Comparison of ENCODE assay signal across 21 cellular contexts in genomic region chr12:107361970-107362369, GRCh38.
"Had no signal": no experiment of that assay in that cellular context is flagged by ENCODE, and none has a peak within 500 bp of the region (broad histone marks: within the 10 kb centered on the region; RNA-seq: fewer than 3 reads in every experiment).

No MANE protein-coding gene starts in this region.

- H3K36me3 ChIP-seq: esophagus muscularis mucosa, gastrocnemius medialis, heart right ventricle, right lobe of liver, stomach, thoracic aorta, transverse colon had no signal

- H3K4me1 ChIP-seq: esophagus muscularis mucosa, gastrocnemius medialis, heart right ventricle, psoas muscle, right lobe of liver, stomach, transverse colon had no signal

- H3K27me3 ChIP-seq: gastrocnemius medialis, right lobe of liver, stomach, transverse colon had no signal

- H3K9ac ChIP-seq: parathyroid adenoma had no signal

- H3K27ac ChIP-seq: epithelial cell of prostate, esophagus muscularis mucosa, gastrocnemius medialis, heart right ventricle, parathyroid adenoma, psoas muscle, right lobe of liver, stomach, thoracic aorta, transverse colon had no signal

- H3K4me1 Mint-ChIP-seq: mesothelial cell of epicardium; natural killer cell; stimulated activated memory B cell treated with anti-CD40 and anti-IgM and Interleukin-4, amounts not matched to agents 10 μg/mL and 1 μg/mL and 100 μg/mL, for 72 hours had no signal

- DNase-seq: effector memory CD4-positive, alpha-beta T cell; gastrocnemius medialis; heart right ventricle; hypothalamus; islet precursor cell; mammary epithelial cell; natural killer cell; psoas muscle; right lobe of liver; stimulated activated CD4-positive, alpha-beta T cell treated with anti-CD3 and anti-CD28 coated beads, Interleukin-4, amount 100 ng/mL, for 1 hour; stimulated activated CD8-positive, alpha-beta memory T cell treated with anti-CD3 and anti-CD28 coated beads, Interleukin-4, amount 100 ng/mL, for 48 hours; stomach; substantia nigra; transverse colon had no signal

- H3K4me3 Mint-ChIP-seq: mesothelial cell of epicardium; natural killer cell; stimulated activated memory B cell treated with anti-CD40 and anti-IgM and Interleukin-4, amounts not matched to agents 10 μg/mL and 1 μg/mL and 100 μg/mL, for 72 hours had no signal

- H3K36me3 Mint-ChIP-seq: mesothelial cell of epicardium; natural killer cell; stimulated activated memory B cell treated with anti-CD40 and anti-IgM and Interleukin-4, amounts not matched to agents 10 μg/mL and 1 μg/mL and 100 μg/mL, for 72 hours had no signal

- H3K27ac Mint-ChIP-seq: mesothelial cell of epicardium; natural killer cell; stimulated activated memory B cell treated with anti-CD40 and anti-IgM and Interleukin-4, amounts not matched to agents 10 μg/mL and 1 μg/mL and 100 μg/mL, for 72 hours had no signal

- ATAC-seq: gastrocnemius medialis; heart right ventricle; left lobe of liver; natural killer cell; psoas muscle; right lobe of liver; stimulated activated memory B cell treated with anti-CD40 and anti-IgM and Interleukin-4, amounts not matched to agents 10 μg/mL and 1 μg/mL and 100 μg/mL, for 72 hours had no signal

- H3K9me3 ChIP-seq: esophagus muscularis mucosa, gastrocnemius medialis, heart right ventricle, psoas muscle, right lobe of liver, stomach, thoracic aorta, transverse colon had no signal

- H3K9me3 Mint-ChIP-seq: mesothelial cell of epicardium; natural killer cell; stimulated activated memory B cell treated with anti-CD40 and anti-IgM and Interleukin-4, amounts not matched to agents 10 μg/mL and 1 μg/mL and 100 μg/mL, for 72 hours had no signal

- H3K4me3 ChIP-seq: esophagus muscularis mucosa, gastrocnemius medialis, heart right ventricle, psoas muscle, right lobe of liver, stomach, thoracic aorta, transverse colon had no signal

- H2AFZ ChIP-seq: parathyroid adenoma had no signal
